In the genomic region with DNA sequence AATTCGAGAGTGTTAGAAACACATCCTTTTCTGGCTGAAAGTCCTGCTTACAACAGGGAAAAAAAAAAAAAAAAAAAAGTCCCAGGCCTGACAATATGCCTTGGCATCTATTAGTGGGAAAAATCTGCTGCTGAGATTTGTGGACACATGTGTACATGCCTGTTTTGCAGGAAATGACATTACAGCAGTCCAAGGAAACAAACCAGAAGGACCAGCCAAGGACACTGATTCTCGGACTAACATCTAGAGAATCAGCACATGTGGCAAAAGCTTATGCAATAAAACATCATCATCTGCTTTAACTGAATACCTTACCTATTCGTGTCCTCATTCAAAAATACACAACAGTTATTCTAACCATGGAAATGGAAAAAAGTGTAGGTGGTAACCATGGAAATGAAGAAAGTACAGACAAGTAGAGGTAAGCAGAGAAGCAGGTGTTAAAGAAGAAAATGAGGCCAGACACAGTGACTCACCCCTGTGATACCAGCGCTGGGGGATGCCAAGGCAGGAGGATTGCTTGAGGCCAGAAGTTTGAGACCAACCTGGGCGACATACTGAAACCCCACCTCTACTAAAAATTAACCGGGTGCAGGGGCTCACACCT, we compare ENCODE assay signal across 21 cellular contexts. TPM values are rescaled to one million over a fixed set of nuclear protein-coding genes. Genes with fewer than 3 reads are reported as not detected.
DNase-seq lines count a peak whose midpoint lies in the region; ATAC-seq and TF ChIP-seq lines count a peak whose summit lies in the region.
"Had no signal": no experiment of that assay in that cellular context is flagged by ENCODE, and none has a peak within 500 bp of the region (broad histone marks: within the 10 kb centered on the region; RNA-seq: fewer than 3 reads in every experiment).

No MANE protein-coding gene starts in this region.

- no peaks in the 10 kb centered on the region for H3K9me3 Mint-ChIP-seq in activated naive CD4-positive, alpha-beta T cell treated with anti-CD3 and anti-CD28 coated beads for 36 hours
- H3K9me3 Mint-ChIP-seq in activated naive CD4-positive, alpha-beta T cell treated with anti-CD3 and anti-CD28 coated beads, Interleukin-2, amount 50 U/mL, for 72 hours = no peaks in the 10 kb centered on the region
- H3K9me3 Mint-ChIP-seq in stimulated activated naive CD8-positive, alpha-beta T cell treated with anti-CD3 and anti-CD28 coated beads, Interleukin-15, amount 100 ng/mL, for 72 hours = no peaks in the 10 kb centered on the region
- H3K9me3 Mint-ChIP-seq: activated B cell treated with CpG ODN at 0.5 μM for 24 hours; brain; CD4-positive, CD25-positive, alpha-beta regulatory T cell; naive B cell had no signal

- H3K4me1 ChIP-seq in right lobe of liver = no peaks in the 10 kb centered on the region
- H3K4me1 ChIP-seq: esophagus squamous epithelium had no signal

- peaks cover 12% of the 10 kb centered on the region for H3K4me1 Mint-ChIP-seq in activated naive CD4-positive, alpha-beta T cell treated with anti-CD3 and anti-CD28 coated beads for 36 hours (ENCODE audit: low read depth)
- H3K4me1 Mint-ChIP-seq in stimulated activated naive CD8-positive, alpha-beta T cell treated with anti-CD3 and anti-CD28 coated beads, Interleukin-15, amount 100 ng/mL, for 72 hours = peaks cover 44% of the 10 kb centered on the region
- H3K4me1 Mint-ChIP-seq: activated B cell treated with CpG ODN at 0.5 μM for 24 hours, brain had no signal

- no peaks in the 10 kb centered on the region for H3K36me3 ChIP-seq in right lobe of liver

- TF ChIP-seq CTCF in right lobe of liver (IDR thresholded peaks at IDR 0.05) = no peak

- H3K36me3 Mint-ChIP-seq in activated naive CD4-positive, alpha-beta T cell treated with anti-CD3 and anti-CD28 coated beads for 36 hours (ENCODE audit: low read depth) = peaks cover 12% of the 10 kb centered on the region
- H3K36me3 Mint-ChIP-seq in activated naive CD4-positive, alpha-beta T cell treated with anti-CD3 and anti-CD28 coated beads, Interleukin-2, amount 50 U/mL, for 72 hours = no peaks in the 10 kb centered on the region
- H3K36me3 Mint-ChIP-seq: brain, naive B cell had no signal

- 61% methylated on average over 4 of the region's 6 CpGs for WGBS in right lobe of liver (ENCODE audit: insufficient coverage, low coverage, low lambda C conversion rate, missing lambda C conversion rate)

- no peak overlapping the region for H3K27ac Mint-ChIP-seq in activated naive CD4-positive, alpha-beta T cell treated with anti-CD3 and anti-CD28 coated beads for 36 hours
- H3K27ac Mint-ChIP-seq in activated naive CD4-positive, alpha-beta T cell treated with anti-CD3 and anti-CD28 coated beads, Interleukin-2, amount 50 U/mL, for 72 hours = peak overlapping the region in 1 of 2 donors; percentile 66
- H3K27ac Mint-ChIP-seq in stimulated activated naive CD8-positive, alpha-beta T cell treated with anti-CD3 and anti-CD28 coated beads, Interleukin-15, amount 100 ng/mL, for 72 hours = peak overlapping the region; percentile 87 to 92
- H3K27ac Mint-ChIP-seq: activated B cell treated with CpG ODN at 0.5 μM for 24 hours; CD4-positive, CD25-positive, alpha-beta regulatory T cell; naive B cell had no signal

- no peaks in the 10 kb centered on the region for H3K9me3 ChIP-seq in right lobe of liver
- H3K9me3 ChIP-seq: esophagus squamous epithelium had no signal

- H3K27me3 ChIP-seq in right lobe of liver = no peaks in the 10 kb centered on the region
- H3K27me3 ChIP-seq: esophagus squamous epithelium had no signal

- no peak overlapping the region for H3K4me3 Mint-ChIP-seq in activated naive CD4-positive, alpha-beta T cell treated with anti-CD3 and anti-CD28 coated beads for 36 hours
- peak overlapping the region in 1 of 2 donors; percentile 53 for H3K4me3 Mint-ChIP-seq in stimulated activated naive CD8-positive, alpha-beta T cell treated with anti-CD3 and anti-CD28 coated beads, Interleukin-15, amount 100 ng/mL, for 72 hours
- H3K4me3 Mint-ChIP-seq: activated B cell treated with CpG ODN at 0.5 μM for 24 hours; CD4-positive, CD25-positive, alpha-beta regulatory T cell; naive B cell had no signal

- no peaks in the 10 kb centered on the region for H3K27me3 Mint-ChIP-seq in activated naive CD4-positive, alpha-beta T cell treated with anti-CD3 and anti-CD28 coated beads for 36 hours (ENCODE audit: low read depth)
- H3K27me3 Mint-ChIP-seq in stimulated activated naive CD8-positive, alpha-beta T cell treated with anti-CD3 and anti-CD28 coated beads, Interleukin-15, amount 100 ng/mL, for 72 hours = no peaks in the 10 kb centered on the region
- H3K27me3 Mint-ChIP-seq: activated B cell treated with CpG ODN at 0.5 μM for 24 hours; CD4-positive, CD25-positive, alpha-beta regulatory T cell; naive B cell had no signal

- CTCF ChIA-PET in activated naive CD4-positive, alpha-beta T cell treated with anti-CD3 and anti-CD28 coated beads for 36 hours (lab: Charles Lee) = no interaction called here

- DNase-seq in activated naive CD4-positive, alpha-beta T cell treated with anti-CD3 and anti-CD28 coated beads for 36 hours = peak; percentile 39
- DNase-seq in activated naive CD4-positive, alpha-beta T cell (lab: John Stamatoyannopoulos, UW) = no peak
- peak in 1 of 2 donors; percentile 35 for DNase-seq in activated naive CD4-positive, alpha-beta T cell treated with anti-CD3 and anti-CD28 coated beads, Interleukin-2, amount 50 U/mL, for 72 hours (ENCODE audit: low spot score in 2 of 2)
- DNase-seq in head of caudate nucleus (peak in 30 of 42 donors; percentile 17 to 79 (median 46)), NCI-H1436 treated with DMSO at 0.1 percent for 48 hours (lab: John Stamatoyannopoulos, UW) (no peak), DMS79 (lab: John Stamatoyannopoulos, UW) (no peak), right lobe of liver (no peak)
- peak; percentile 25 to 37 for DNase-seq in stimulated activated naive CD8-positive, alpha-beta T cell treated with anti-CD3 and anti-CD28 coated beads, Interleukin-15, amount 100 ng/mL, for 72 hours
- DNase-seq: activated B cell treated with CpG ODN at 0.5 μM for 24 hours; CD4-positive, CD25-positive, alpha-beta regulatory T cell; effector memory CD4-positive, alpha-beta T cell; esophagus squamous epithelium; GM23248; Karpas-422; naive B cell; NCI-H1930; NCI-H226; NCI-H774 had no signal

- intact Hi-C loops in activated naive CD4-positive, alpha-beta T cell treated with anti-CD3 and anti-CD28 coated beads for 36 hours (cut with micrococcal nuclease) = no loop called here
- intact Hi-C loops in head of caudate nucleus (cut with DNase I) (no loop called here), right lobe of liver (cut with DNase I) (no loop called here)

- ATAC-seq in activated naive CD4-positive, alpha-beta T cell treated with anti-CD3 and anti-CD28 coated beads, Interleukin-2, amount 50 U/mL, for 72 hours = peak; percentile 46 to 95
- ATAC-seq in stimulated activated naive CD8-positive, alpha-beta T cell treated with anti-CD3 and anti-CD28 coated beads, Interleukin-15, amount 100 ng/mL, for 72 hours = peak; percentile 88
- ATAC-seq in right lobe of liver = no peak
- ATAC-seq: Right ventricle myocardium inferior, sciatic nerve had no signal

- TF ChIP-seq POLR2A in right lobe of liver (IDR thresholded peaks at IDR 0.05) = no peak

- H3K4me3 ChIP-seq in right lobe of liver = no peak overlapping the region
- H3K4me3 ChIP-seq: esophagus squamous epithelium, GM23248 had no signal

- no peak overlapping the region for H3K27ac ChIP-seq in right lobe of liver
- H3K27ac ChIP-seq: esophagus squamous epithelium, GM23248 had no signal

RNA-seq across cellular contexts. Expression of a gene that starts 9.4 kb away (rescaled TPM):
- total RNA-seq in activated naive CD4-positive, alpha-beta T cell treated with anti-CD3 and anti-CD28 coated beads for 36 hours = 10 to 100 TPM; 11.1 to 11.5 TPM
- total RNA-seq in activated naive CD4-positive, alpha-beta T cell treated with anti-CD3 and anti-CD28 coated beads, Interleukin-2, amount 50 U/mL, for 72 hours = 10 to 100 TPM; 15.4 to 22.2 TPM
- 10 to 100 TPM in 4 of 6 experiments, 1 to 10 TPM in 2; 8.0 to 13.5 (median 12.4) TPM for total RNA-seq in right lobe of liver

RNA-seq across cellular contexts. Expression of a gene that starts 50.7 kb away (rescaled TPM):
- total RNA-seq in activated naive CD4-positive, alpha-beta T cell treated with anti-CD3 and anti-CD28 coated beads for 36 hours = 10 to 100 TPM; 21.4 to 21.5 TPM
- total RNA-seq in activated naive CD4-positive, alpha-beta T cell treated with anti-CD3 and anti-CD28 coated beads, Interleukin-2, amount 50 U/mL, for 72 hours = 10 to 100 TPM; 22.7 to 34.2 TPM
- 10 to 100 TPM in 2 of 6 experiments, 1 to 10 TPM in 4; 7.1 to 10.9 (median 9.1) TPM for total RNA-seq in right lobe of liver

Comparison
In these comparisons a context has a peak if more than half of its experiments do, and no peak if none do; other contexts are left out.
1. DNase-seq: peak in activated naive CD4-positive, alpha-beta T cell treated with anti-CD3 and anti-CD28 coated beads for 36 hours (single experiment), head of caudate nucleus (30 of 42) and stimulated activated naive CD8-positive, alpha-beta T cell treated with anti-CD3 and anti-CD28 coated beads, Interleukin-15, amount 100 ng/mL, for 72 hours (2 of 2); none in activated naive CD4-positive, alpha-beta T cell (0 of 4), NCI-H1436 treated with DMSO at 0.1 percent for 48 hours (single experiment), DMS79 (single experiment) and right lobe of liver (0 of 3).
2. ATAC-seq: peak in activated naive CD4-positive, alpha-beta T cell treated with anti-CD3 and anti-CD28 coated beads, Interleukin-2, amount 50 U/mL, for 72 hours (2 of 2) and stimulated activated naive CD8-positive, alpha-beta T cell treated with anti-CD3 and anti-CD28 coated beads, Interleukin-15, amount 100 ng/mL, for 72 hours (single experiment); none in right lobe of liver (0 of 4).